In the genomic region with DNA sequence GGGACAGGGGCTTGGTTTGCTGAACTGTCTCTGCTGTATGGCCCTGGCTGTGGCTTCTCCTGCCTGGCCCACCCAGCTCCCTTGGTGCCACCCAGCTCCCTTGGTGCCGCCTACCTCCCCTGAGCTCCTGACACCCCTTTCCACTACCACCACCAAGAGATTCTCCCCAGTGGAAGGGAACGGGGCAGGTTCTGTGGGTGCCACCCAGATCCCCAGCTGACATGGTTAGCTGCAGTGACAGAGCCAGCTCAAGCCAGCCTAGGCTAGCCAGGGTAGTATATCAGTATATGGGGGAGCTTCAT, we compare ENCODE assay signal across 18 cellular contexts. TPM values are rescaled to one million over a fixed set of nuclear protein-coding genes. Genes with fewer than 3 reads are reported as not detected.
DNase-seq lines count a peak whose midpoint lies in the region; ATAC-seq and TF ChIP-seq lines count a peak whose summit lies in the region.
"Had no signal": no experiment of that assay in that cellular context is flagged by ENCODE, and none has a peak within 500 bp of the region (broad histone marks: within the 10 kb centered on the region; RNA-seq: fewer than 3 reads in every experiment).

No MANE protein-coding gene starts in this region.

- TF ChIP-seq CTCF in Panc1 (IDR thresholded peaks at IDR 0.05): no peak
- no peak for TF ChIP-seq CTCF in coronary artery (IDR thresholded peaks at IDR 0.05)
- TF ChIP-seq CTCF in GM23338 (conservative IDR thresholded peaks at IDR 0.05; ENCODE audit: low read depth in 2 of 2): no peak

- POLR2A ChIA-PET in Panc1 (lab: Charles Lee): no interaction called here

- ATAC-seq in Panc1 (0 out of 2 replicates have a peak, but pooled peaks have one; percentile 14), GM23338 (no peak)
- ATAC-seq: CD8-positive, alpha-beta T cell had no signal

- in situ Hi-C loops in Panc1 (cut with HindIII; ENCODE audit: low pct_unique_long_range_greater_than_20kb, low sequenced_read_pairs): no loop called here

- H3F3A ChIP-seq in GM23338 (replicated peaks; ENCODE audit: low read depth): no peaks in the 10 kb centered on the region

- H3K27ac ChIP-seq in Panc1 (ENCODE audit: low read length) (no peak overlapping the region), coronary artery (no peak overlapping the region), GM23338 (ENCODE audit: low read depth) (no peak overlapping the region)
- H3K27ac ChIP-seq: C4-2B, HL-60 had no signal

- no peaks in the 10 kb centered on the region for H3K9me3 ChIP-seq in Panc1 (ENCODE audit: control insufficient read depth, insufficient read depth, low read depth, low read length)
- H3K9me3 ChIP-seq: HAP-1 had no signal

- no peak overlapping the region for H3K4me2 ChIP-seq in GM23338

- H3K4me1 Mint-ChIP-seq in activated T-cell treated with anti-CD3 and anti-CD28 coated beads, Interleukin-2, amount 50 U/mL, for 24 hours (ENCODE audit: low read depth): peaks cover 30% of the 10 kb centered on the region
- peaks cover 18% of the 10 kb centered on the region for H3K4me1 Mint-ChIP-seq in GM23338

- peak; percentile 29 for DNase-seq in activated T-cell treated with anti-CD3 and anti-CD28 coated beads, Interleukin-2, amount 50 U/mL, for 24 hours
- DNase-seq in activated T-cell treated with anti-CD3 and anti-CD28 coated beads for 4 hours (no peak), Panc1 (ENCODE audit: low read depth, low spot score) (no peak), coronary artery (ENCODE audit: low spot score) (peak; percentile 31), GM23338 (ENCODE audit: low spot score) (no peak), dermis blood vessel endothelial cell (no peak), CD1c-positive myeloid dendritic cell (ENCODE audit: extremely low spot score) (no peak)
- DNase-seq: ACHN, COR-L47, DMS153, DMS79 treated with DMSO at 0.1 percent for 48 hours, EL, GOT3 had no signal

- peaks cover 77% of the 10 kb centered on the region for H3K27me3 Mint-ChIP-seq in activated T-cell treated with anti-CD3 and anti-CD28 coated beads, Interleukin-2, amount 50 U/mL, for 24 hours
- H3K27me3 Mint-ChIP-seq in GM23338 (ENCODE audit: insufficient read depth, low read depth, poor library complexity): peaks cover 4% of the 10 kb centered on the region

- H3K9me3 Mint-ChIP-seq in activated T-cell treated with anti-CD3 and anti-CD28 coated beads, Interleukin-2, amount 50 U/mL, for 24 hours: peaks cover 9% of the 10 kb centered on the region
- H3K9me3 Mint-ChIP-seq in GM23338: peaks cover 4% of the 10 kb centered on the region

- no peaks in the 10 kb centered on the region for H3K36me3 Mint-ChIP-seq in activated T-cell treated with anti-CD3 and anti-CD28 coated beads, Interleukin-2, amount 50 U/mL, for 24 hours (ENCODE audit: low read depth)
- H3K36me3 Mint-ChIP-seq in GM23338 (ENCODE audit: low read depth): no peaks in the 10 kb centered on the region
- H3K36me3 Mint-ChIP-seq: CD8-positive, alpha-beta T cell had no signal

- H3K4me3 Mint-ChIP-seq in activated T-cell treated with anti-CD3 and anti-CD28 coated beads, Interleukin-2, amount 50 U/mL, for 24 hours: no peak overlapping the region
- no peak overlapping the region for H3K4me3 Mint-ChIP-seq in GM23338
- H3K4me3 Mint-ChIP-seq: CD8-positive, alpha-beta T cell had no signal

- H3K36me3 ChIP-seq in Panc1 (ENCODE audit: control insufficient read depth, insufficient read depth, low read length) (no peaks in the 10 kb centered on the region), GM23338 (ENCODE audit: insufficient read depth) (no peaks in the 10 kb centered on the region)
- H3K36me3 ChIP-seq: HAP-1 had no signal

- BruUV-seq in Panc1 (replicated peaks; lab: Mats Ljungman, UMichigan): no TSS peak

- CTCF ChIA-PET in Panc1 (lab: Charles Lee): no interaction called here

- peak overlapping the region; percentile 13 for H3K27ac Mint-ChIP-seq in activated T-cell treated with anti-CD3 and anti-CD28 coated beads, Interleukin-2, amount 50 U/mL, for 24 hours
- no peak overlapping the region for H3K27ac Mint-ChIP-seq in GM23338
- H3K27ac Mint-ChIP-seq: CD8-positive, alpha-beta T cell had no signal

- H3K27me3 ChIP-seq in Panc1 (ENCODE audit: control insufficient read depth, insufficient read depth, low read length) (peaks cover 53% of the 10 kb centered on the region), GM23338 (ENCODE audit: insufficient read depth) (no peaks in the 10 kb centered on the region)

- no peak overlapping the region for H2AFZ ChIP-seq in GM23338

- no peaks in the 10 kb centered on the region for H3K4me1 ChIP-seq in Panc1 (ENCODE audit: control insufficient read depth, insufficient read depth, low read length)
- peaks cover 11% of the 10 kb centered on the region; the same call in 1 of the 2 replicates for H3K4me1 ChIP-seq in GM23338 (ENCODE audit: insufficient read depth)
- H3K4me1 ChIP-seq: HAP-1 had no signal

- intact Hi-C loops in Panc1 (cut with micrococcal nuclease; ENCODE audit: unreplicated experiment): no loop called here

- H3K9me2 ChIP-seq in GM23338 (ENCODE audit: insufficient read depth): no peaks in the 10 kb centered on the region

- H3K79me2 ChIP-seq in GM23338 (replicated peaks; ENCODE audit: insufficient read depth): no peaks in the 10 kb centered on the region

- H3K4me3 ChIP-seq in Panc1 (ENCODE audit: low read depth in 2 of 2, low read length in 2 of 2): no peak overlapping the region
- H3K4me3 ChIP-seq in coronary artery: no peak overlapping the region
- H3K4me3 ChIP-seq in GM23338: no peak overlapping the region
- H3K4me3 ChIP-seq: HAP-1 had no signal

- H4K20me1 ChIP-seq in GM23338 (replicated peaks; ENCODE audit: insufficient read depth): no peaks in the 10 kb centered on the region

TF ChIP-seq in GM23338, 12 proteins besides CTCF, POLR2A, EP300 and RAD21:
- no peak for TF ChIP-seq NANOG (IDR thresholded peaks at IDR 0.05; ENCODE audit: borderline replicate concordance)
- TF ChIP-seq, protein P1, sequence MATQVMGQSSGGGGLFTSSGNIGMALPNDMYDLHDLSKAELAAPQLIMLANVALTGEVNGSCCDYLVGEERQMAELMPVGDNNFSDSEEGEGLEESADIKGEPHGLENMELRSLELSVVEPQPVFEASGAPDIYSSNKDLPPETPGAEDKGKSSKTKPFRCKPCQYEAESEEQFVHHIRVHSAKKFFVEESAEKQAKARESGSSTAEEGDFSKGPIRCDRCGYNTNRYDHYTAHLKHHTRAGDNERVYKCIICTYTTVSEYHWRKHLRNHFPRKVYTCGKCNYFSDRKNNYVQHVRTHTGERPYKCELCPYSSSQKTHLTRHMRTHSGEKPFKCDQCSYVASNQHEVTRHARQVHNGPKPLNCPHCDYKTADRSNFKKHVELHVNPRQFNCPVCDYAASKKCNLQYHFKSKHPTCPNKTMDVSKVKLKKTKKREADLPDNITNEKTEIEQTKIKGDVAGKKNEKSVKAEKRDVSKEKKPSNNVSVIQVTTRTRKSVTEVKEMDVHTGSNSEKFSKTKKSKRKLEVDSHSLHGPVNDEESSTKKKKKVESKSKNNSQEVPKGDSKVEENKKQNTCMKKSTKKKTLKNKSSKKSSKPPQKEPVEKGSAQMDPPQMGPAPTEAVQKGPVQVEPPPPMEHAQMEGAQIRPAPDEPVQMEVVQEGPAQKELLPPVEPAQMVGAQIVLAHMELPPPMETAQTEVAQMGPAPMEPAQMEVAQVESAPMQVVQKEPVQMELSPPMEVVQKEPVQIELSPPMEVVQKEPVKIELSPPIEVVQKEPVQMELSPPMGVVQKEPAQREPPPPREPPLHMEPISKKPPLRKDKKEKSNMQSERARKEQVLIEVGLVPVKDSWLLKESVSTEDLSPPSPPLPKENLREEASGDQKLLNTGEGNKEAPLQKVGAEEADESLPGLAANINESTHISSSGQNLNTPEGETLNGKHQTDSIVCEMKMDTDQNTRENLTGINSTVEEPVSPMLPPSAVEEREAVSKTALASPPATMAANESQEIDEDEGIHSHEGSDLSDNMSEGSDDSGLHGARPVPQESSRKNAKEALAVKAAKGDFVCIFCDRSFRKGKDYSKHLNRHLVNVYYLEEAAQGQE (IDR thresholded peaks at IDR 0.05; ENCODE audit: unreplicated experiment): no peak

RNA-seq across cellular contexts. Expression of a gene that starts 28.5 kb away (rescaled TPM):
- total RNA-seq in Panc1 (2021; ENCODE audit: unreplicated experiment) (116 TPM), dermis blood vessel endothelial cell (60.1 and 98.7 TPM in 2 replicates)
- polyA plus RNA-seq in Panc1 (2012; ENCODE audit: insufficient read length): 77.5 TPM
- total RNA-seq in GM23338 (2014; rRNA removed; shearing (Covaris generic)): 35.5 and 37.2 TPM in 2 replicates
- 58.3 and 62.0 TPM in 2 replicates for polyA plus RNA-seq in GM23338 (2016; fragmentation: Nextera tagmentation; extraction: Ambion mirVana)

RNA-seq across cellular contexts. Expression of a gene that starts 51.8 kb away (rescaled TPM):
- total RNA-seq in Panc1 (2021; ENCODE audit: unreplicated experiment): not detected
- polyA plus RNA-seq in Panc1 (2012; ENCODE audit: insufficient read length): not detected
- 0.54 and 1.8 TPM in 2 replicates for total RNA-seq in GM23338 (2014; rRNA removed; shearing (Covaris generic))
- polyA plus RNA-seq in GM23338 (2016; fragmentation: Nextera tagmentation; extraction: Ambion mirVana): 1.2 and 1.8 TPM in 2 replicates
- total RNA-seq in dermis blood vessel endothelial cell: not detected in 2 replicates
- total RNA-seq: A172; CD8-positive, alpha-beta T cell had no signal

Comparison
In these comparisons a context has a peak if more than half of its experiments do, and no peak if none do; other contexts are left out.
1. DNase-seq: peak in activated T-cell treated with anti-CD3 and anti-CD28 coated beads, Interleukin-2, amount 50 U/mL, for 24 hours (single experiment) and coronary artery (single experiment); none in activated T-cell treated with anti-CD3 and anti-CD28 coated beads for 4 hours (single experiment), Panc1 (single experiment), GM23338 (single experiment), dermis blood vessel endothelial cell (single experiment) and CD1c-positive myeloid dendritic cell (single experiment).